Comparison of ENCODE assay signal across 2 cellular contexts in genomic region chrX:117977521-117977920, GRCh38.
TF ChIP-seq lines count a peak whose summit lies in the region.

No MANE protein-coding gene starts in this region.

TF ChIP-seq in IMR-90, 13 proteins besides CTCF, POLR2A, EP300 and RAD21 (continued from another document):
- TF ChIP-seq RFX5 (IDR thresholded peaks at IDR 0.05; ENCODE audit: low read depth, low read length) (no peak), CEBPB (IDR thresholded peaks at IDR 0.05; ENCODE audit: low read depth, low read length) (no peak), MAFK (IDR thresholded peaks at IDR 0.05; ENCODE audit: low read depth, low read length) (no peak), BHLHE40 (IDR thresholded peaks at IDR 0.05; ENCODE audit: low read depth, low read length) (no peak), CHD1 (IDR thresholded peaks at IDR 0.05; ENCODE audit: low read depth, low read length) (no peak), MAZ (IDR thresholded peaks at IDR 0.05; ENCODE audit: borderline replicate concordance, low read depth, low read length) (no peak), MXI1 (IDR thresholded peaks at IDR 0.05; ENCODE audit: borderline replicate concordance, low read depth, low read length) (no peak)

TF ChIP-seq in GM23338, 12 proteins besides CTCF, POLR2A, EP300 and RAD21:
- TF ChIP-seq ZNF462 (CRISPR knock-in tag; IDR thresholded peaks at IDR 0.05) (no peak), ZNF114 (CRISPR knock-in tag; IDR thresholded peaks at IDR 0.05) (no peak), EZH2phosphoT487 (IDR thresholded peaks at IDR 0.05; ENCODE audit: unreplicated experiment) (no peak), ETS1 (IDR thresholded peaks at IDR 0.05) (no peak), POLR2AphosphoS5 (IDR thresholded peaks at IDR 0.05; ENCODE audit: low read depth) (no peak), JUNB (IDR thresholded peaks at IDR 0.05; ENCODE audit: unreplicated experiment) (no peak), STAT1 (IDR thresholded peaks at IDR 0.05; ENCODE audit: unreplicated experiment) (no peak), ZNF331 (CRISPR knock-in tag; IDR thresholded peaks at IDR 0.05; ENCODE audit: low read depth) (no peak), NANOG (IDR thresholded peaks at IDR 0.05; ENCODE audit: borderline replicate concordance) (no peak), EZH2 (IDR thresholded peaks at IDR 0.05; ENCODE audit: low read depth, unreplicated experiment) (no peak), CREB1 (CRISPR knock-in tag; IDR thresholded peaks at IDR 0.05; ENCODE audit: low read depth) (no peak), REST (IDR thresholded peaks at IDR 0.05; ENCODE audit: unreplicated experiment) (no peak)
TF ChIP-seq in GM23338: peak in this region for 0.
